16 cellular contexts compared by ENCODE assay signal in genomic region chr11:46331653-46331984, GRCh38. TPM values are rescaled to one million over a fixed set of nuclear protein-coding genes. Genes with fewer than 3 reads are reported as not detected.
DNase-seq lines count a peak whose midpoint lies in the region; ATAC-seq and TF ChIP-seq lines count a peak whose summit lies in the region.
"Had no signal": no experiment of that assay in that cellular context is flagged by ENCODE, and none has a peak within 500 bp of the region (broad histone marks: within the 10 kb centered on the region; RNA-seq: fewer than 3 reads in every experiment).

No MANE protein-coding gene starts in this region.

- H3K36me3 ChIP-seq in A673 (ENCODE audit: insufficient read depth, low read length, poor library complexity, severe bottlenecking) (no peaks in the 10 kb centered on the region), right atrium auricular region (no peaks in the 10 kb centered on the region)
- no peaks in the 10 kb centered on the region for H3K36me3 ChIP-seq in CD8-positive, alpha-beta T cell (ENCODE audit: insufficient read depth, low read length)
- H3K36me3 ChIP-seq: brain microvascular endothelial cell had no signal

- POLR2A ChIA-PET in A673 (lab: Charles Lee; ENCODE audit: low non-redundant PET) = no interaction called here
- POLR2A ChIA-PET in CD8-positive, alpha-beta T cell (lab: Charles Lee) = interaction anchor here (1.3 to 5.7 kb wide), 7 partner anchors 11 to 230 kb away, joined by 3 to 47 read pairs (median 6); partner anchors contain the start of gene DGKZ

- H3K27me3 ChIP-seq in A673 (replicated peaks; ENCODE audit: insufficient read depth, low read depth, low read length, poor library complexity) (peaks cover 14% of the 10 kb centered on the region), right atrium auricular region (peaks cover 0 to 8% of the 10 kb centered on the region in 2 donors)
- H3K27me3 ChIP-seq in CD8-positive, alpha-beta T cell (ENCODE audit: insufficient read depth, low read length) = no peaks in the 10 kb centered on the region

- H3K27me3 Mint-ChIP-seq in CD8-positive, alpha-beta T cell (ENCODE audit: low read depth) = peaks cover 3% of the 10 kb centered on the region
- peaks cover 69% of the 10 kb centered on the region for H3K27me3 Mint-ChIP-seq in activated T-helper 1 cell treated with anti-CD3 and anti-CD28 coated beads, Interleukin-12 subunit alpha, Interleukin-12 subunit beta, Interleukin-2, Interleukin-4 antibody, amounts not matched to agents 30 ng/mL and 10 ng/mL and 1 ng/mL, durations not matched to agents 14 hours and 24 hours and 36 hours (ENCODE audit: insufficient read depth)
- H3K27me3 Mint-ChIP-seq in memory B cell = peaks cover 39% of the 10 kb centered on the region

- H3K27ac Mint-ChIP-seq in CD8-positive, alpha-beta T cell = peak overlapping the region; percentile 95
- H3K27ac Mint-ChIP-seq in activated T-helper 1 cell treated with anti-CD3 and anti-CD28 coated beads, Interleukin-12 subunit alpha, Interleukin-12 subunit beta, Interleukin-2, Interleukin-4 antibody, amounts not matched to agents 30 ng/mL and 10 ng/mL and 1 ng/mL, durations not matched to agents 14 hours and 24 hours and 36 hours = no peak overlapping the region
- H3K27ac Mint-ChIP-seq in memory B cell = no peak overlapping the region

- H3K4me3 ChIP-seq in A673 (ENCODE audit: low read depth, low read length, poor library complexity, severe bottlenecking) (no peak overlapping the region), right atrium auricular region (no peak overlapping the region)
- H3K4me3 ChIP-seq in CD8-positive, alpha-beta T cell (ENCODE audit: low read depth, low read length) = peak overlapping the region; percentile 54

- no peaks in the 10 kb centered on the region for H3K36me3 Mint-ChIP-seq in CD8-positive, alpha-beta T cell
- peaks cover 4% of the 10 kb centered on the region for H3K36me3 Mint-ChIP-seq in activated T-helper 1 cell treated with anti-CD3 and anti-CD28 coated beads, Interleukin-12 subunit alpha, Interleukin-12 subunit beta, Interleukin-2, Interleukin-4 antibody, amounts not matched to agents 30 ng/mL and 10 ng/mL and 1 ng/mL, durations not matched to agents 14 hours and 24 hours and 36 hours (ENCODE audit: low read depth)
- H3K36me3 Mint-ChIP-seq in memory B cell = no peaks in the 10 kb centered on the region
- H3K36me3 Mint-ChIP-seq: IgD-negative memory B cell had no signal

- H3K9me3 Mint-ChIP-seq in CD8-positive, alpha-beta T cell = no peaks in the 10 kb centered on the region
- no peaks in the 10 kb centered on the region for H3K9me3 Mint-ChIP-seq in activated T-helper 1 cell treated with anti-CD3 and anti-CD28 coated beads, Interleukin-12 subunit alpha, Interleukin-12 subunit beta, Interleukin-2, Interleukin-4 antibody, amounts not matched to agents 30 ng/mL and 10 ng/mL and 1 ng/mL, durations not matched to agents 14 hours and 24 hours and 36 hours
- no peaks in the 10 kb centered on the region for H3K9me3 Mint-ChIP-seq in memory B cell

- peaks cover 62% of the 10 kb centered on the region for H3K4me1 Mint-ChIP-seq in CD8-positive, alpha-beta T cell (ENCODE audit: low read depth)
- H3K4me1 Mint-ChIP-seq in activated T-helper 1 cell treated with anti-CD3 and anti-CD28 coated beads, Interleukin-12 subunit alpha, Interleukin-12 subunit beta, Interleukin-2, Interleukin-4 antibody, amounts not matched to agents 30 ng/mL and 10 ng/mL and 1 ng/mL, durations not matched to agents 14 hours and 24 hours and 36 hours (ENCODE audit: low read depth) = peaks cover 19% of the 10 kb centered on the region
- peaks cover 5% of the 10 kb centered on the region for H3K4me1 Mint-ChIP-seq in memory B cell

- no peak overlapping the region for H3K27ac ChIP-seq in A673 (ENCODE audit: low read depth, low read length, poor library complexity, severe bottlenecking)
- H3K27ac ChIP-seq in CD8-positive, alpha-beta T cell (ENCODE audit: low read depth, low read length) = peak overlapping the region; percentile 6
- no peak overlapping the region for H3K27ac ChIP-seq in right atrium auricular region
- H3K27ac ChIP-seq: brain microvascular endothelial cell, RWPE1 had no signal

- H3K9me3 ChIP-seq in A673 (ENCODE audit: low read depth, low read length, poor library complexity, severe bottlenecking) (no peaks in the 10 kb centered on the region), right atrium auricular region (no peaks in the 10 kb centered on the region)
- H3K9me3 ChIP-seq in CD8-positive, alpha-beta T cell (ENCODE audit: low read length) = no peaks in the 10 kb centered on the region

- DNase-seq in A673 (ENCODE audit: low spot score) (peak; percentile 55), memory B cell (ENCODE audit: low spot score in 2 of 2) (no peak), right atrium auricular region (ENCODE audit: low spot score) (no peak), GM10266 (ENCODE audit: extremely low spot score) (no peak), posterior cingulate gyrus (no peak), foreskin melanocyte (no peak)
- no peak for DNase-seq in CD8-positive, alpha-beta T cell
- no peak for DNase-seq in activated T-helper 1 cell treated with anti-CD3 and anti-CD28 coated beads, Interleukin-12 subunit alpha, Interleukin-12 subunit beta, Interleukin-2, Interleukin-4 antibody, amounts not matched to agents 30 ng/mL and 10 ng/mL and 1 ng/mL, durations not matched to agents 14 hours and 24 hours and 36 hours (ENCODE audit: low spot score)
- DNase-seq: activated CD4-positive, CD25-positive, alpha-beta regulatory T cell treated with anti-CD3 and anti-CD28 coated beads, Interleukin-2, amount 50 U/mL, for 72 hours; brain microvascular endothelial cell; left cardiac atrium; NCI-H1105; NCI-H2171 treated with DMSO at 0.1 percent for 48 hours; SW 1271 had no signal

- ATAC-seq in CD8-positive, alpha-beta T cell = no peak
- ATAC-seq in memory B cell (ENCODE audit: low read depth) = no peak

- H3K4me1 ChIP-seq in A673 (ENCODE audit: insufficient read depth, low read length, poor library complexity, severe bottlenecking) = peaks cover 38% of the 10 kb centered on the region
- peaks cover 62% of the 10 kb centered on the region for H3K4me1 ChIP-seq in CD8-positive, alpha-beta T cell (ENCODE audit: insufficient read depth, low read length)
- H3K4me1 ChIP-seq in right atrium auricular region = peaks cover 0 to 46% of the 10 kb centered on the region in 2 donors

- no TSS peak for BruUV-seq in A673 (replicated peaks; lab: Mats Ljungman, UMichigan)

- CTCF ChIA-PET in A673 (lab: Charles Lee) = no interaction called here
- CTCF ChIA-PET in CD8-positive, alpha-beta T cell (lab: Charles Lee) = interaction anchor here (1.1 to 10.2 kb wide), 7 partner anchors 12 to 93 kb away, joined by 3 to 153 read pairs (median 16); partner anchors contain the start of gene DGKZ

- H3K4me3 Mint-ChIP-seq in CD8-positive, alpha-beta T cell = peak overlapping the region; percentile 86
- peak overlapping the region; percentile 68 for H3K4me3 Mint-ChIP-seq in activated T-helper 1 cell treated with anti-CD3 and anti-CD28 coated beads, Interleukin-12 subunit alpha, Interleukin-12 subunit beta, Interleukin-2, Interleukin-4 antibody, amounts not matched to agents 30 ng/mL and 10 ng/mL and 1 ng/mL, durations not matched to agents 14 hours and 24 hours and 36 hours
- peak overlapping the region; percentile 35 for H3K4me3 Mint-ChIP-seq in memory B cell

- intact Hi-C loops in A673 (cut with micrococcal nuclease; ENCODE audit: unreplicated experiment) (loop anchor here (5.0 kb wide), 1 partner anchor 49 kb away; no protein-coding TSS in a partner anchor), posterior cingulate gyrus (cut with DNase I) (no loop called here)
- intact Hi-C loops in CD8-positive, alpha-beta T cell (cut with DNase I, micrococcal nuclease) = loop anchor here (1.0 kb wide), 2 partner anchors 16 kb away; partner anchors contain the start of gene DGKZ (in 1 of the 2)
- intact Hi-C loops in activated T-helper 1 cell treated with anti-CD3 and anti-CD28 coated beads, Interleukin-12 subunit alpha, Interleukin-12 subunit beta, Interleukin-2, Interleukin-4 antibody, amounts not matched to agents 30 ng/mL and 10 ng/mL and 1 ng/mL, durations not matched to agents 14 hours and 24 hours and 36 hours (cut with micrococcal nuclease) = loop anchor here (1.0 kb wide), 1 partner anchor 15 kb away; no protein-coding TSS in a partner anchor

- TF ChIP-seq CTCF in A673 (conservative IDR thresholded peaks at IDR 0.05; ENCODE audit: low read depth, low read length) (no peak), right atrium auricular region (IDR thresholded peaks at IDR 0.05) (no peak), GM10266 (IDR thresholded peaks at IDR 0.05; ENCODE audit: control insufficient read depth, insufficient read depth, low read depth, missing control alignments) (no peak)
- no peak for TF ChIP-seq CTCF in CD8-positive, alpha-beta T cell (IDR thresholded peaks at IDR 0.05)

RNA-seq across cellular contexts. Expression of gene DGKZ, which starts 15.6 kb away (rescaled TPM):
- total RNA-seq in A673 (2021) = 139 and 145 TPM in 2 replicates
- total RNA-seq in CD8-positive, alpha-beta T cell = 100 to 1,000 TPM; 131 to 135 TPM
- total RNA-seq in activated T-helper 1 cell treated with anti-CD3 and anti-CD28 coated beads, Interleukin-12 subunit alpha, Interleukin-12 subunit beta, Interleukin-2, Interleukin-4 antibody, amounts not matched to agents 30 ng/mL and 10 ng/mL and 1 ng/mL, durations not matched to agents 14 hours and 24 hours and 36 hours = 101 TPM in 2 replicates
- 100 to 1,000 TPM in 1 of 2 donors, 10 to 100 TPM in 1; 91.7 to 116 TPM for total RNA-seq in right atrium auricular region

RNA-seq across cellular contexts. Expression of gene MDK, which starts 49.9 kb away (rescaled TPM):
- total RNA-seq in A673 (2021) (252 and 397 TPM in 2 replicates), right atrium auricular region (10 to 100 TPM; 11.9 to 26.4 TPM)
- total RNA-seq in CD8-positive, alpha-beta T cell = 1 to 10 TPM; 3.6 TPM
- 5.0 and 7.1 TPM in 2 replicates for total RNA-seq in activated T-helper 1 cell treated with anti-CD3 and anti-CD28 coated beads, Interleukin-12 subunit alpha, Interleukin-12 subunit beta, Interleukin-2, Interleukin-4 antibody, amounts not matched to agents 30 ng/mL and 10 ng/mL and 1 ng/mL, durations not matched to agents 14 hours and 24 hours and 36 hours

RNA-seq across cellular contexts. Expression of gene CREB3L1, which starts 54.2 kb away (rescaled TPM):
- total RNA-seq in A673 (2021) = 3.5 and 10.7 TPM in 2 replicates
- total RNA-seq in CD8-positive, alpha-beta T cell = not detected
- total RNA-seq in activated T-helper 1 cell treated with anti-CD3 and anti-CD28 coated beads, Interleukin-12 subunit alpha, Interleukin-12 subunit beta, Interleukin-2, Interleukin-4 antibody, amounts not matched to agents 30 ng/mL and 10 ng/mL and 1 ng/mL, durations not matched to agents 14 hours and 24 hours and 36 hours = 0.15 and 0.39 TPM in 2 replicates
- total RNA-seq in right atrium auricular region = 10 to 100 TPM in 1 of 2 donors, 1 to 10 TPM in 1; 5.4 to 15.1 TPM

RNA-seq across cellular contexts. Expression of gene CHRM4, which starts 60.0 kb away (rescaled TPM):
- total RNA-seq in A673 (2021) = 0.68 TPM in 1 of 2 replicates, not detected in the other
- total RNA-seq in CD8-positive, alpha-beta T cell = 1 to 10 TPM; 2.9 to 4.1 TPM
- total RNA-seq in activated T-helper 1 cell treated with anti-CD3 and anti-CD28 coated beads, Interleukin-12 subunit alpha, Interleukin-12 subunit beta, Interleukin-2, Interleukin-4 antibody, amounts not matched to agents 30 ng/mL and 10 ng/mL and 1 ng/mL, durations not matched to agents 14 hours and 24 hours and 36 hours = 1.2 TPM in 2 replicates
- under 1 TPM in 1 of 2 donors, not detected in 1; 0.28 TPM for total RNA-seq in right atrium auricular region

Comparison
In these comparisons a context has a peak if more than half of its experiments do, and no peak if none do; other contexts are left out.
1. H3K4me3 Mint-ChIP-seq: peak in every context shown above with its lines; median percentile 86 in CD8-positive, alpha-beta T cell; 68 in activated T-helper 1 cell treated with anti-CD3 and anti-CD28 coated beads, Interleukin-12 subunit alpha, Interleukin-12 subunit beta, Interleukin-2, Interleukin-4 antibody, amounts not matched to agents 30 ng/mL and 10 ng/mL and 1 ng/mL, durations not matched to agents 14 hours and 24 hours and 36 hours; 35 in memory B cell.